8 cellular contexts compared by ENCODE assay signal in genomic region chr9:19999491-20000057, GRCh38.
DNase-seq lines count a peak whose midpoint lies in the region; ATAC-seq and TF ChIP-seq lines count a peak whose summit lies in the region.

No MANE protein-coding gene starts in this region.

- H3K4me1 ChIP-seq in mucosa of descending colon (ENCODE audit: low read depth) (no peaks in the 10 kb centered on the region), left ventricle myocardium inferior (no peaks in the 10 kb centered on the region)

- peaks cover 18% of the 10 kb centered on the region for H3K4me1 Mint-ChIP-seq in endothelial cell (ENCODE audit: unreplicated experiment)

- peaks cover 3% of the 10 kb centered on the region for H3K36me3 Mint-ChIP-seq in endothelial cell (ENCODE audit: low read depth, unreplicated experiment)

- peak; percentile 83 for ATAC-seq in GM19328 (IDR thresholded peaks at IDR 0.05; ENCODE audit: unreplicated experiment)
- ATAC-seq in HG03196 (IDR thresholded peaks at IDR 0.05; ENCODE audit: unreplicated experiment), result peak; percentile 91
- ATAC-seq in mucosa of descending colon, result peak; percentile 43

- no peaks in the 10 kb centered on the region for H3K27me3 ChIP-seq in left ventricle myocardium inferior (ENCODE audit: low read depth)

- H3K4me3 ChIP-seq in AG10803 (ENCODE audit: low read length) (no peak overlapping the region), mucosa of descending colon (no peak overlapping the region), left ventricle myocardium inferior (no peak overlapping the region)

- no peak for TF ChIP-seq CTCF in AG10803 (conservative IDR thresholded peaks at IDR 0.05; ENCODE audit: low read length)
- no peak for TF ChIP-seq CTCF in mucosa of descending colon (IDR thresholded peaks at IDR 0.05)
- no peak for TF ChIP-seq CTCF in endothelial cell (IDR thresholded peaks at IDR 0.05; ENCODE audit: unreplicated experiment)
- no peak for TF ChIP-seq CTCF in left ventricle myocardium inferior (IDR thresholded peaks at IDR 0.05; ENCODE audit: borderline replicate concordance)

- H3K36me3 ChIP-seq in mucosa of descending colon (ENCODE audit: low read depth) (no peaks in the 10 kb centered on the region), left ventricle myocardium inferior (no peaks in the 10 kb centered on the region)

- H3K9me3 Mint-ChIP-seq in endothelial cell (ENCODE audit: unreplicated experiment), result no peaks in the 10 kb centered on the region

- H3K9me3 ChIP-seq in mucosa of descending colon (no peaks in the 10 kb centered on the region), left ventricle myocardium inferior (replicated peaks) (no peaks in the 10 kb centered on the region)

- no peak overlapping the region for H3K4me3 Mint-ChIP-seq in endothelial cell (ENCODE audit: unreplicated experiment)

- no peak overlapping the region for H3K27ac Mint-ChIP-seq in endothelial cell (ENCODE audit: unreplicated experiment)

- H3K27me3 Mint-ChIP-seq in endothelial cell (ENCODE audit: unreplicated experiment), result peaks cover 2% of the 10 kb centered on the region

- intact Hi-C loops in mucosa of descending colon (cut with DNase I, micrococcal nuclease), result no loop called here
- intact Hi-C loops in left ventricle myocardium inferior (cut with micrococcal nuclease), result no loop called here

- no peak overlapping the region for H3K27ac ChIP-seq in left ventricle myocardium inferior (replicated peaks)

- DNase-seq in AG10803 (ENCODE audit: low read depth) (peak; percentile 60), mucosa of descending colon (no peak), endothelial cell (ENCODE audit: low spot score) (no peak), DMS153 treated with DMSO at 0.1 percent for 48 hours (lab: John Stamatoyannopoulos, UW; ENCODE audit: unreplicated experiment) (no peak), left ventricle myocardium inferior (no peak)
- peak in 2 of 3 experiments; percentile 30 to 38 for DNase-seq in activated CD8-positive, alpha-beta memory T cell treated with anti-CD3 and anti-CD28 coated beads for 48 hours (ENCODE audit: low read depth in 2 of 3, low spot score in 2 of 3)

Comparison
In these comparisons a context has a peak if more than half of its experiments do, and no peak if none do; other contexts are left out.
1. DNase-seq: peak in AG10803 (single experiment) and activated CD8-positive, alpha-beta memory T cell treated with anti-CD3 and anti-CD28 coated beads for 48 hours (2 of 3); none in mucosa of descending colon (0 of 3), endothelial cell (single experiment), DMS153 treated with DMSO at 0.1 percent for 48 hours (single experiment) and left ventricle myocardium inferior (single experiment).
2. Peak in every context shown above with its lines, with median percentiles within 50 percentile points of each other: ATAC-seq.